Comparison of ENCODE assay signal across 14 cellular contexts in the genomic region with DNA sequence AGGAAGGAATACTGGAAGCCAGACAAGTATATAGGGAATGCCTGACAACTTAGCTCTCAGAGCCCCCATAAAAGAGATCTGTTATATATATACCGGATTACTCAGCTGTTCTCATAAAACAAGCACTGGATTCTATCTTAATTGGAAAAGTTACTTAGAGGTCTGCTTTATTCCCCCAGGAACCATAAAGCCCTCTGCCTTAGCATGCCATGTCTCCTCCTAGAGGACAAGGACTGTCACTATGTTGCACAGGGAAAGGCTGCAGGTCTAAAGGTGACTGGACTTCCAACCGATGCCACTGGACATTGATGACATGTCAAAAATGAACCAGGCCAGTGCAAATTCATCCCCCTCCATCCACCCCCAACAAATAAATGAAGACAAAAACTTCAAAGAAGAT. TPM values are rescaled to one million over a fixed set of nuclear protein-coding genes. Genes with fewer than 3 reads are reported as not detected.
DNase-seq lines count a peak whose midpoint lies in the region; ATAC-seq, FAIRE-seq and TF ChIP-seq lines count a peak whose summit lies in the region.
"Had no signal": no experiment of that assay in that cellular context is flagged by ENCODE, and none has a peak within 500 bp of the region (broad histone marks: within the 10 kb centered on the region; RNA-seq: fewer than 3 reads in every experiment).

No MANE protein-coding gene starts in this region.

- H2BK5ac ChIP-seq in IMR-90 (ENCODE audit: low read depth, low read length, poor library complexity, severe bottlenecking): no peak overlapping the region

- H2BK20ac ChIP-seq in IMR-90 (ENCODE audit: low read depth, low read length): no peak overlapping the region

- no peak overlapping the region for H3K56ac ChIP-seq in IMR-90 (ENCODE audit: extremely low read depth, insufficient read depth, low read length)

- H2AK9ac ChIP-seq in IMR-90 (replicated peaks; ENCODE audit: low read depth, low read length, poor library complexity): no peak overlapping the region

- TF ChIP-seq EP300 in K562 (IDR thresholded peaks at IDR 0.05; ENCODE audit: low read length): no peak

- dilution Hi-C loops in IMR-90 (cut with HindIII; ENCODE audit: low sequenced_read_pairs, unreplicated experiment): no loop called here

- H3K36me3 Mint-ChIP-seq in neural progenitor cell: no peaks in the 10 kb centered on the region

- peaks cover 47% of the 10 kb centered on the region for H3K79me2 ChIP-seq in K562 (ENCODE audit: control insufficient read depth, insufficient read depth, low read length)
- peaks cover 91% of the 10 kb centered on the region for H3K79me2 ChIP-seq in neural progenitor cell (ENCODE audit: low read depth)

- WGBS in IMR-90 (ENCODE audit: extremely low coverage in 2 of 2, insufficient read length in 1 of 2), 2 experiments: 67% methylated on average over 1 of the region's 2 CpGs; no CpG with 5 or more reads in 1 of the 2 experiments
- WGBS in K562 (ENCODE audit: insufficient coverage, low coverage, missing lambda C conversion rate): 57% methylated on average over 2 of the region's 2 CpGs

- in situ Hi-C loops in IMR-90 (cut with MboI; ENCODE audit: low sequenced_read_pairs) (no loop called here), K562 (cut with MboI) (no loop called here)

- H3K4me2 ChIP-seq in IMR-90 (ENCODE audit: low read depth, low read length) (no peak overlapping the region), K562 (ENCODE audit: insufficient read depth, low read length) (no peak overlapping the region), neural progenitor cell (no peak overlapping the region)

- ATAC-seq in IMR-90 (ENCODE audit: low read depth) (no peak), K562 (peak; percentile 73), HG03108 (IDR thresholded peaks at IDR 0.05; ENCODE audit: unreplicated experiment) (no peak)

- H3K36me3 ChIP-seq in IMR-90 (ENCODE audit: control insufficient read depth, insufficient read depth, low read length): peaks cover 4% of the 10 kb centered on the region; the same call in 1 of the 2 replicates
- H3K36me3 ChIP-seq in K562 (ENCODE audit: control insufficient read depth, insufficient read depth, low read length): peaks cover 17% of the 10 kb centered on the region
- no peaks in the 10 kb centered on the region for H3K36me3 ChIP-seq in neural progenitor cell

- H4K20me1 ChIP-seq in IMR-90 (ENCODE audit: insufficient read depth, low read length) (peaks cover 15% of the 10 kb centered on the region; the same call in 1 of the 2 replicates), K562 (replicated peaks; ENCODE audit: control insufficient read depth, insufficient read depth, low read length) (peaks cover 5% of the 10 kb centered on the region), neural progenitor cell (ENCODE audit: low read depth) (peaks cover 71% of the 10 kb centered on the region)

- H3K14ac ChIP-seq in IMR-90 (replicated peaks; ENCODE audit: low read depth, low read length): no peak overlapping the region

- H2AFZ ChIP-seq in IMR-90 (replicated peaks; ENCODE audit: low read length, poor library complexity) (no peak overlapping the region), K562 (ENCODE audit: low read depth, low read length) (no peak overlapping the region), neural progenitor cell (replicated peaks) (no peak overlapping the region)

- intact Hi-C loops in IMR-90 (cut with micrococcal nuclease) (no loop called here), K562 (cut with micrococcal nuclease) (no loop called here)

- H2BK120ac ChIP-seq in IMR-90 (ENCODE audit: low read depth, low read length): no peak overlapping the region

- H3K27ac ChIP-seq in IMR-90 (ENCODE audit: insufficient read depth, low read length) (no peak overlapping the region), K562 (ENCODE audit: extremely low read depth, low read depth, low read length) (no peak overlapping the region), neural progenitor cell (no peak overlapping the region)
- H3K27ac ChIP-seq: neutrophil, testis had no signal

- H3F3A ChIP-seq in neural progenitor cell (ENCODE audit: low read depth): peaks cover 4% of the 10 kb centered on the region

- TF ChIP-seq RAD21 in IMR-90 (IDR thresholded peaks at IDR 0.05; ENCODE audit: low read length) (peak; percentile 44), K562 (CRISPR knock-in tag; conservative IDR thresholded peaks at IDR 0.05 in 1 of 2, IDR thresholded peaks at IDR 0.05 in 1 of 2) (peak; percentile 37 to 71)

- no peak for TF ChIP-seq POLR2A in IMR-90 (IDR thresholded peaks at IDR 0.05; ENCODE audit: low read depth, low read length)
- TF ChIP-seq POLR2A in K562 (conservative IDR thresholded peaks at IDR 0.05): no peak

- no peaks in the 10 kb centered on the region for H3K9me3 ChIP-seq in IMR-90 (ENCODE audit: control insufficient read depth, insufficient read depth, low read length)
- no peaks in the 10 kb centered on the region for H3K9me3 ChIP-seq in K562 (replicated peaks; ENCODE audit: control insufficient read depth, insufficient read depth, low read depth, low read length)
- H3K9me3 ChIP-seq in neural progenitor cell (ENCODE audit: low read depth): no peaks in the 10 kb centered on the region
- H3K9me3 ChIP-seq: neutrophil, testis had no signal

- 0 out of 2 replicates have a peak overlapping the region, but pooled peaks have one; percentile 20 for H3K23ac ChIP-seq in IMR-90 (ENCODE audit: low read depth, low read length)

- H3K4me1 Mint-ChIP-seq in neural progenitor cell: peaks cover 19% of the 10 kb centered on the region

- no peaks in the 10 kb centered on the region for H3K9me3 Mint-ChIP-seq in neural progenitor cell
- H3K9me3 Mint-ChIP-seq: activated T-helper 1 cell treated with anti-CD3 and anti-CD28 coated beads, Interleukin-12 subunit alpha, Interleukin-12 subunit beta, Interleukin-2, Interleukin-4 antibody, amounts not matched to agents 30 ng/mL and 10 ng/mL and 1 ng/mL, durations not matched to agents 14 hours and 24 hours and 36 hours; IgD-negative memory B cell had no signal

- no peak overlapping the region for H4K8ac ChIP-seq in IMR-90 (ENCODE audit: low read depth in 2 of 2, low read length in 2 of 2)

- no peak overlapping the region for H3K18ac ChIP-seq in IMR-90 (ENCODE audit: low read depth, low read length)

- DNase-seq in DMS53 (lab: John Stamatoyannopoulos, UW) (peak; percentile 6), DMS53 treated with DMSO at 0.1 percent for 48 hours (lab: John Stamatoyannopoulos, UW; ENCODE audit: unreplicated experiment) (no peak), IMR-90 (no peak), K562 (ENCODE audit: extremely low read depth in 1 of 4, low spot score in 3 of 4) (peak in 3 of 4 experiments; percentile 26 to 48 (median 28)), neural progenitor cell (ENCODE audit: low spot score) (peak; percentile 34), T-helper 9 cell (no peak), NCI-H526 (lab: John Stamatoyannopoulos, UW) (no peak)
- DNase-seq: 8988T; NK-92 treated with Interleukin-12 subunit alpha and Interleukin-12 subunit beta, amount 100 ng/mL, for 24 hours; testis had no signal

- H3K27ac Mint-ChIP-seq in neural progenitor cell: no peak overlapping the region
- H3K27ac Mint-ChIP-seq: activated T-helper 1 cell treated with anti-CD3 and anti-CD28 coated beads, Interleukin-12 subunit alpha, Interleukin-12 subunit beta, Interleukin-2, Interleukin-4 antibody, amounts not matched to agents 30 ng/mL and 10 ng/mL and 1 ng/mL, durations not matched to agents 14 hours and 24 hours and 36 hours; IgD-negative memory B cell had no signal

- CTCF ChIA-PET in IMR-90 (lab: Yijun Ruan, JAX): interaction anchor here (1.1 kb wide), 1 partner anchor 36 kb away, joined by 3 read pairs; no protein-coding TSS in a partner anchor
- CTCF ChIA-PET in K562 (lab: Yijun Ruan, JAX; ENCODE audit: low intra/inter-chr PET ratio): interaction anchor here (0.8 to 1.5 kb wide), 3 partner anchors 62 to 94 kb away, joined by 3 to 9 read pairs (median 4); no protein-coding TSS in a partner anchor

- no peak overlapping the region for H4K5ac ChIP-seq in IMR-90 (ENCODE audit: low read depth, low read length)

- H2BK15ac ChIP-seq in IMR-90 (ENCODE audit: low read depth, low read length): no peak overlapping the region

- H3K4me3 ChIP-seq in IMR-90 (ENCODE audit: insufficient read depth, low read depth, low read length) (no peak overlapping the region), K562 (no peak overlapping the region), neural progenitor cell (no peak overlapping the region)
- H3K4me3 ChIP-seq: testis had no signal

- TF ChIP-seq CTCF in IMR-90 (conservative IDR thresholded peaks at IDR 0.05; ENCODE audit: low read depth, low read length) (peak; percentile 35), K562 (IDR thresholded peaks at IDR 0.05 in 2 of 3, conservative IDR thresholded peaks at IDR 0.05 in 1 of 3; ENCODE audit: insufficient read depth in 2 of 3, low read depth in 1 of 3, low read length in 3 of 3) (peak; percentile 34 to 64 (median 57); a peak in 5 of 6 replicates), neural progenitor cell (IDR thresholded peaks at IDR 0.05) (peak; percentile 43)

- BruUV-seq in IMR-90 (replicated peaks; lab: Mats Ljungman, UMichigan) (no TSS peak), K562 (replicated peaks; lab: Mats Ljungman, UMichigan) (no TSS peak)

- peaks cover 43 to 71% of the 10 kb centered on the region in 2 experiments for H3K79me1 ChIP-seq in IMR-90 (ENCODE audit: low read depth in 1 of 2, low read length in 2 of 2)

- no peak overlapping the region for H3K4me3 Mint-ChIP-seq in neural progenitor cell
- H3K4me3 Mint-ChIP-seq: activated T-helper 1 cell treated with anti-CD3 and anti-CD28 coated beads, Interleukin-12 subunit alpha, Interleukin-12 subunit beta, Interleukin-2, Interleukin-4 antibody, amounts not matched to agents 30 ng/mL and 10 ng/mL and 1 ng/mL, durations not matched to agents 14 hours and 24 hours and 36 hours; IgD-negative memory B cell had no signal

- no peak overlapping the region for H3K9ac ChIP-seq in IMR-90 (ENCODE audit: low read depth, low read length)
- no peak overlapping the region for H3K9ac ChIP-seq in K562 (ENCODE audit: insufficient read depth in 1 of 2, low read depth in 2 of 2, low read length in 2 of 2)
- H3K9ac ChIP-seq in neural progenitor cell: no peak overlapping the region

- POLR2A ChIA-PET in IMR-90 (lab: Charles Lee; ENCODE audit: unreplicated experiment) (no interaction called here), K562 (lab: Yijun Ruan, JAX) (no interaction called here)

- no peak overlapping the region for H4K91ac ChIP-seq in IMR-90 (ENCODE audit: insufficient read depth, low read depth, low read length)

- H3K27me3 ChIP-seq in IMR-90 (ENCODE audit: control insufficient read depth, insufficient read depth, low read length): no peaks in the 10 kb centered on the region
- no peaks in the 10 kb centered on the region for H3K27me3 ChIP-seq in K562 (ENCODE audit: control insufficient read depth in 2 of 2, insufficient read depth in 2 of 2, low read length in 2 of 2)
- H3K27me3 ChIP-seq in neural progenitor cell: no peaks in the 10 kb centered on the region
- H3K27me3 ChIP-seq: neutrophil, testis had no signal

- H3K4ac ChIP-seq in IMR-90 (ENCODE audit: low read depth, low read length): no peak overlapping the region

- H3K4me1 ChIP-seq in IMR-90 (ENCODE audit: control insufficient read depth, insufficient read depth, low read length) (peaks cover 7% of the 10 kb centered on the region), K562 (replicated peaks in 1 of 2; ENCODE audit: control insufficient read depth in 2 of 2, insufficient read depth in 2 of 2, low read length in 2 of 2) (peaks cover 8 to 23% of the 10 kb centered on the region in 2 experiments; a peak in 4 of 5 replicates), neural progenitor cell (peaks cover 24% of the 10 kb centered on the region)

- no peak for FAIRE-seq in K562 (lab: Jason Lieb, UNC)

- H3K9me1 ChIP-seq in IMR-90 (ENCODE audit: insufficient read depth, low read length) (peaks cover 13% of the 10 kb centered on the region), K562 (ENCODE audit: control insufficient read depth, insufficient read depth, low read length) (no peaks in the 10 kb centered on the region)

- no peaks in the 10 kb centered on the region for H3K27me3 Mint-ChIP-seq in neural progenitor cell (ENCODE audit: insufficient read depth, low read depth)
- H3K27me3 Mint-ChIP-seq: IgD-negative memory B cell had no signal

- peak overlapping the region; percentile 44; the same call in 1 of the 2 replicates for H2AK5ac ChIP-seq in IMR-90 (ENCODE audit: low read depth, low read length)

RNA-seq across cellular contexts. Expression of gene EXOC2, which starts 6.4 kb away (rescaled TPM):
- 37.3 and 39.4 TPM in 2 replicates for total RNA-seq in IMR-90 (2012; rRNA removed)
- polyA plus RNA-seq in IMR-90 (2012; rRNA removed): 12.8 and 13.1 TPM in 2 replicates
- 5.9 and 6.1 TPM in 2 replicates for polyA plus RNA-seq in IMR-90 (2012; cell fraction: cytosol; rRNA removed)
- polyA plus RNA-seq in IMR-90 (2012; cell fraction: nucleus; rRNA removed; ENCODE audit: low replicate concordance): 6.9 and 14.1 TPM in 2 replicates
- 29.0 and 54.6 TPM in 2 replicates for total RNA-seq in K562 (2011; cell fraction: chromatin; rRNA removed; ENCODE audit: low replicate concordance)
- 15.0 and 20.5 TPM in 2 replicates for total RNA-seq in K562 (2011; cell fraction: nucleolus; rRNA removed)
- total RNA-seq in K562 (2011; cell fraction: nucleoplasm; rRNA removed): 22.8 and 25.9 TPM in 2 replicates
- 20.8 and 23.0 TPM in 2 replicates for total RNA-seq in K562 (2014; rRNA removed)
- 27.9 and 28.6 TPM in 2 replicates for total RNA-seq in K562 (2014; rRNA removed; fragmentation: Illumina TruSeq; extraction: Trizol)
- 24.1 and 27.4 TPM in 2 replicates for total RNA-seq in K562 (2015; rRNA removed; fragmentation: Illumina TruSeq; extraction: Trizol)
- total RNA-seq in K562 (2021): 24.4 and 24.7 TPM in 2 replicates
- polyA plus RNA-seq in K562 (2011; rRNA removed): 22.5 and 30.2 TPM in 2 replicates
- polyA plus RNA-seq in K562 (2011; cell fraction: cytosol; rRNA removed): 17.0 and 18.6 TPM in 2 replicates
- polyA plus RNA-seq in K562 (2011; cell fraction: nucleus; rRNA removed): 18.1 and 20.1 TPM in 2 replicates
- polyA plus RNA-seq in K562 (2012): 20.4 TPM in 2 replicates
- 20.2 and 24.2 TPM in 2 replicates for polyA plus RNA-seq in K562 (2014; fragmentation: Illumina TruSeq; extraction: Trizol)
- polyA plus RNA-seq in K562 (2014; fragmentation: Nextera tagmentation; extraction: Ambion mirVana): 10 to 100 TPM; 12.2 to 18.0 TPM
- 17.0 and 23.6 TPM in 2 replicates for polyA plus RNA-seq in K562 (2014; rRNA removed)
- polyA minus RNA-seq in K562 (2011; rRNA and poly(A)+ RNA removed): 66.5 and 74.5 TPM in 2 replicates
- 17.9 and 26.4 TPM in 2 replicates for polyA minus RNA-seq in K562 (2011; cell fraction: cytosol; rRNA and poly(A)+ RNA removed)
- polyA minus RNA-seq in K562 (2011; cell fraction: nucleus; rRNA and poly(A)+ RNA removed): 22.2 and 34.4 TPM in 2 replicates
- 37.3 and 46.5 TPM in 2 replicates for total RNA-seq in neural progenitor cell (ENCODE audit: low replicate concordance)

RNA-seq across cellular contexts. Expression of gene HUS1B, which starts 29.6 kb away (rescaled TPM):
- total RNA-seq in IMR-90 (2012; rRNA removed) (0.36 and 0.56 TPM in 2 replicates), K562 (2014; rRNA removed) (1.1 and 1.3 TPM in 2 replicates), K562 (2014; rRNA removed; fragmentation: Illumina TruSeq; extraction: Trizol) (0.44 and 0.67 TPM in 2 replicates), K562 (2015; rRNA removed; fragmentation: Illumina TruSeq; extraction: Trizol) (0.57 and 0.69 TPM in 2 replicates), K562 (2021) (1.0 and 1.4 TPM in 2 replicates), neural progenitor cell (ENCODE audit: low replicate concordance) (0.43 TPM in 1 of 2 replicates, not detected in the other)
- polyA plus RNA-seq in IMR-90 (2012; rRNA removed) (0.39 and 0.59 TPM in 2 replicates), K562 (2011; rRNA removed) (0.29 and 0.31 TPM in 2 replicates), K562 (2014; fragmentation: Illumina TruSeq; extraction: Trizol) (0.16 and 0.32 TPM in 2 replicates), K562 (2014; fragmentation: Nextera tagmentation; extraction: Ambion mirVana) (under 1 TPM in 1 of 2 experiments, not detected in 1; 0.32 TPM), K562 (2014; rRNA removed) (0.32 TPM in 1 of 2 replicates, not detected in the other)
- polyA plus RNA-seq in IMR-90 (2012; cell fraction: cytosol; rRNA removed): 0.29 and 0.60 TPM in 2 replicates
- polyA plus RNA-seq in IMR-90 (2012; cell fraction: nucleus; rRNA removed; ENCODE audit: low replicate concordance): 0.79 and 1.5 TPM in 2 replicates
- total RNA-seq in K562 (2011; cell fraction: chromatin; rRNA removed; ENCODE audit: low replicate concordance): 5.6 and 5.8 TPM in 2 replicates
- total RNA-seq in K562 (2011; cell fraction: nucleolus; rRNA removed): 2.8 and 3.8 TPM in 2 replicates
- total RNA-seq in K562 (2011; cell fraction: nucleoplasm; rRNA removed): 2.7 and 4.0 TPM in 2 replicates
- 0.25 and 0.40 TPM in 2 replicates for polyA plus RNA-seq in K562 (2011; cell fraction: cytosol; rRNA removed)
- polyA plus RNA-seq in K562 (2011; cell fraction: nucleus; rRNA removed): 0.74 and 1.4 TPM in 2 replicates
- 0.39 and 0.64 TPM in 2 replicates for polyA plus RNA-seq in K562 (2012)
- 0.63 and 0.74 TPM in 2 replicates for polyA minus RNA-seq in K562 (2011; rRNA and poly(A)+ RNA removed)
- 1.4 TPM in 1 of 2 replicates, not detected in the other for polyA minus RNA-seq in K562 (2011; cell fraction: cytosol; rRNA and poly(A)+ RNA removed)
- polyA minus RNA-seq in K562 (2011; cell fraction: nucleus; rRNA and poly(A)+ RNA removed): 2.6 TPM in 2 replicates

Comparison
In these comparisons a context has a peak if more than half of its experiments do, and no peak if none do; other contexts are left out.
1. DNase-seq: peak in DMS53 (single experiment), K562 (3 of 4) and neural progenitor cell (single experiment); none in DMS53 treated with DMSO at 0.1 percent for 48 hours (single experiment), IMR-90 (single experiment), T-helper 9 cell (single experiment) and NCI-H526 (0 of 2).
2. Peak in every context shown above with its lines, with median percentiles within 50 percentile points of each other: CTCF ChIP-seq.